Comparison of ENCODE assay signal across 8 cellular contexts in genomic region chr4:42656986-42657792, GRCh38. TPM values are rescaled to one million over a fixed set of nuclear protein-coding genes. Genes with fewer than 3 reads are reported as not detected.
A peak's percentile ranks its signal among the peaks of the same experiment; 100 is the strongest.
DNase-seq lines count a peak whose midpoint lies in the region; ATAC-seq lines count a peak whose summit lies in the region.

Gene ATP8A1, minus strand, starts transcription at chr4:42657105. Its CDS starts 232 bp downstream, at chr4:42656873.

- peak; percentile 76 for ATAC-seq in GM21360 (IDR thresholded peaks at IDR 0.05; ENCODE audit: unreplicated experiment)

- peak; percentile 97 for DNase-seq in COLO668 (lab: John Stamatoyannopoulos, UW; ENCODE audit: unreplicated experiment)
- peak; percentile 90 for DNase-seq in HT-29 (ENCODE audit: low spot score)
- DNase-seq in NK-92 treated with Interleukin-12 subunit alpha and Interleukin-12 subunit beta, amount 100 ng/mL, for 24 hours (lab: John Stamatoyannopoulos, UW) = peak; percentile 88
- DNase-seq in activated CD8-positive, alpha-beta memory T cell treated with anti-CD3 and anti-CD28 coated beads for 24 hours = peak; percentile 97
- peak; percentile 88 for DNase-seq in effector CD8-positive, alpha-beta T cell (lab: John Stamatoyannopoulos, UW)
- DNase-seq in lung microvascular endothelial cell (ENCODE audit: low read depth in 2 of 2) = peak; percentile 88 to 90
- DNase-seq in stimulated activated CD4-positive, alpha-beta T cell treated with anti-CD3 and anti-CD28 coated beads, TNF-alpha, amount 100 ng/mL, for 4 hours (ENCODE audit: low read depth in 3 of 3) = peak; percentile 85 to 95 (median 87)

RNA-seq across cellular contexts. Expression of gene ATP8A1, which starts in this region (rescaled TPM):
- 0.68 and 0.69 TPM in 2 replicates for total RNA-seq in HT-29 (2014; rRNA removed; shearing (Covaris generic))
- total RNA-seq in lung microvascular endothelial cell = 10.2 and 32.3 TPM in 2 replicates

Comparison
In these comparisons a context has a peak if more than half of its experiments do, and no peak if none do; other contexts are left out.
1. Peak in every context shown above with its lines: DNase-seq and ATAC-seq.
2. Peak in DNase-seq in HT-29; RNA of the gene not detected or under 1 TPM.